11 cellular contexts compared by ENCODE assay signal in genomic region chr17:10702574-10702973, GRCh38. TPM values are rescaled to one million over a fixed set of nuclear protein-coding genes. Genes with fewer than 3 reads are reported as not detected.
DNase-seq lines count a peak whose midpoint lies in the region; ATAC-seq and TF ChIP-seq lines count a peak whose summit lies in the region.
"Had no signal": no experiment of that assay in that cellular context is flagged by ENCODE, and none has a peak within 500 bp of the region (broad histone marks: within the 10 kb centered on the region; RNA-seq: fewer than 3 reads in every experiment).

No MANE protein-coding gene starts in this region.

- H3F3A ChIP-seq in neural progenitor cell (ENCODE audit: low read depth): no peaks in the 10 kb centered on the region

- H3K27me3 Mint-ChIP-seq in neural progenitor cell (ENCODE audit: insufficient read depth, low read depth): no peaks in the 10 kb centered on the region

- H3K9ac ChIP-seq in neural progenitor cell: no peak overlapping the region

- peaks cover 3% of the 10 kb centered on the region for H3K36me3 Mint-ChIP-seq in neural progenitor cell

- H3K4me3 Mint-ChIP-seq in neural progenitor cell: no peak overlapping the region
- H3K4me3 Mint-ChIP-seq: natural killer cell had no signal

- H3K27ac Mint-ChIP-seq in neural progenitor cell: no peak overlapping the region

- peaks cover 36% of the 10 kb centered on the region for H3K79me2 ChIP-seq in neural progenitor cell (ENCODE audit: low read depth)

- H3K4me1 Mint-ChIP-seq in neural progenitor cell: peaks cover 5% of the 10 kb centered on the region

- no peak overlapping the region for H2AFZ ChIP-seq in neural progenitor cell (replicated peaks)

- H3K4me2 ChIP-seq in neural progenitor cell: no peak overlapping the region

- peak; percentile 10 for DNase-seq in AG08396 (ENCODE audit: low spot score)
- peak; percentile 29 for DNase-seq in GF-D8 (lab: John Stamatoyannopoulos, UW)
- peak; percentile 17 for DNase-seq in UCSD-AML1 (lab: John Stamatoyannopoulos, UW; ENCODE audit: unreplicated experiment)
- DNase-seq in globus pallidus (ENCODE audit: low spot score): peak; percentile 2
- no peak for DNase-seq in right atrium auricular region (ENCODE audit: low spot score)
- no peak for DNase-seq in amygdala (lab: John Stamatoyannopoulos, UW)
- DNase-seq in foreskin keratinocyte: no peak
- no peak for DNase-seq in neural progenitor cell (ENCODE audit: low spot score)
- DNase-seq: Caco-2, natural killer cell, NCI-H510A had no signal

- no peaks in the 10 kb centered on the region for H3K9me3 ChIP-seq in right atrium auricular region
- no peaks in the 10 kb centered on the region for H3K9me3 ChIP-seq in neural progenitor cell (ENCODE audit: low read depth)
- H3K9me3 ChIP-seq: Caco-2 had no signal

- H3K4me1 ChIP-seq in right atrium auricular region (peaks cover 0 to 16% of the 10 kb centered on the region in 2 donors), foreskin keratinocyte (peaks cover 3% of the 10 kb centered on the region), neural progenitor cell (peaks cover 4% of the 10 kb centered on the region)
- H3K4me1 ChIP-seq: Caco-2 had no signal

- H3K27ac ChIP-seq in right atrium auricular region: no peak overlapping the region
- H3K27ac ChIP-seq in foreskin keratinocyte: no peak overlapping the region
- H3K27ac ChIP-seq in neural progenitor cell: no peak overlapping the region

- peaks cover 18% of the 10 kb centered on the region for H3K36me3 ChIP-seq in right atrium auricular region
- peaks cover 8% of the 10 kb centered on the region for H3K36me3 ChIP-seq in neural progenitor cell

- H3K4me3 ChIP-seq in right atrium auricular region (no peak overlapping the region), neural progenitor cell (no peak overlapping the region)

- H3K27me3 ChIP-seq in right atrium auricular region (no peaks in the 10 kb centered on the region), foreskin keratinocyte (no peaks in the 10 kb centered on the region), neural progenitor cell (no peaks in the 10 kb centered on the region)

- no peak for ATAC-seq in foreskin keratinocyte
- ATAC-seq: natural killer cell had no signal

- H4K20me1 ChIP-seq in neural progenitor cell (ENCODE audit: low read depth): no peaks in the 10 kb centered on the region

- no peaks in the 10 kb centered on the region for H3K9me3 Mint-ChIP-seq in neural progenitor cell
- H3K9me3 Mint-ChIP-seq: natural killer cell had no signal

- TF ChIP-seq CTCF in right atrium auricular region (IDR thresholded peaks at IDR 0.05) (no peak), foreskin keratinocyte (conservative IDR thresholded peaks at IDR 0.05) (no peak), neural progenitor cell (IDR thresholded peaks at IDR 0.05) (no peak)

RNA-seq across cellular contexts. Expression of gene ADPRM, which starts 5.2 kb away (rescaled TPM):
- total RNA-seq in right atrium auricular region (1 to 10 TPM; 2.4 to 3.8 TPM), foreskin keratinocyte (5.7 and 10.4 TPM in 2 replicates), neural progenitor cell (ENCODE audit: low replicate concordance) (8.9 and 10.2 TPM in 2 replicates)
- 5.6 and 9.0 TPM in 2 replicates for polyA plus RNA-seq in foreskin keratinocyte

RNA-seq across cellular contexts. Expression of gene SCO1, which starts 5.2 kb away (rescaled TPM):
- total RNA-seq in right atrium auricular region: 10 to 100 TPM; 14.6 to 21.6 TPM
- total RNA-seq in foreskin keratinocyte: 33.0 and 36.9 TPM in 2 replicates
- polyA plus RNA-seq in foreskin keratinocyte: 24.7 and 30.9 TPM in 2 replicates
- 32.4 and 39.0 TPM in 2 replicates for total RNA-seq in neural progenitor cell (ENCODE audit: low replicate concordance)

RNA-seq across cellular contexts. Expression of gene TMEM220, which starts 27.2 kb away (rescaled TPM):
- total RNA-seq in right atrium auricular region: 1 to 10 TPM; 5.5 to 6.5 TPM
- 1.2 and 1.3 TPM in 2 replicates for total RNA-seq in foreskin keratinocyte
- polyA plus RNA-seq in foreskin keratinocyte: 2.0 and 2.5 TPM in 2 replicates
- 0.28 and 1.5 TPM in 2 replicates for total RNA-seq in neural progenitor cell (ENCODE audit: low replicate concordance)
- total RNA-seq: Caco-2 had no signal

RNA-seq across cellular contexts. Expression of gene MYH3, which starts 45.5 kb away (rescaled TPM):
- total RNA-seq in right atrium auricular region: under 1 TPM; 0.22 to 0.43 TPM
- total RNA-seq in foreskin keratinocyte: 0.67 and 1.2 TPM in 2 replicates
- polyA plus RNA-seq in foreskin keratinocyte: 0.45 and 0.78 TPM in 2 replicates
- total RNA-seq in neural progenitor cell (ENCODE audit: low replicate concordance): 0.36 and 0.40 TPM in 2 replicates

Comparison
In these comparisons a context has a peak if more than half of its experiments do, and no peak if none do; other contexts are left out.
1. DNase-seq: peak in AG08396 (single experiment), GF-D8 (single experiment), UCSD-AML1 (single experiment) and globus pallidus (single experiment); none in right atrium auricular region (single experiment), amygdala (0 of 56), foreskin keratinocyte (0 of 2) and neural progenitor cell (single experiment).